Comparison of ENCODE assay signal across 8 cellular contexts in the genomic region with DNA sequence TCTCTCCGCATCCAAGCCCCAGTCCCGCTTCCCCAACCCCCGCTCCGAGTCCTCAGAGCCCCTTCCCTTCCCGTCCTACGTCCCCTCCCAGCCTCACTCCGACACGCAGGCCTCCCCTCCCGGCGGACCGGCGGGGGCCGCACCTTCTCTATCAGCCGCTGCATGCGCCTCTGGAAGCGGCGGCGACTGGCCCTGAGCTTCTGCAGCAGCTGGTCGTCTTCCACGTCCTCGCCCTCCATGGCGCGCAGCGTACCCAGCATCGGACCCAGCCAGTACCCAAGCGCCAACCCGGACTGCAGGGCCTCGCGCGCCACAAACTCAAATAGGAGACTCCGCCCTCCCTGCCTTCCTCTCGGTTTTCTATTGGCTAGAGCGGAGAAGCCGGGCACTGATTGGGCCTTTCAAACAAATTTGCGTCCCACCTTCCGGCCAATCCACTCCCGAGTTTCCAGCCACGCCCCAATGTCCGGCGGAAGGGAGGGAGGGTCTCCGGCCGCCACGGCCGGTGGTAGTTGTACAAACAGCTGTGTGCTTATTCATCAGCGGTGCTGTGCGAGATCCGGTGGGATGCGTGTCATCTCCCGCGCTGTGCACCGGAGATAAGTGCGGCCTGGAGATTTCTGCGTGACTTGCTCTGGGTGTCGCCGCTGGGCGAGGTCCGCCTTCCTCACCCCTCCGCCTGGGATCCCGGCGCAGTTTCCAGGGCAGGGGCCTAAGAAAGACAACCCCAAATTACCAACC. TPM values are rescaled to one million over a fixed set of nuclear protein-coding genes. Genes with fewer than 3 reads are reported as not detected.
DNase-seq lines count a peak whose midpoint lies in the region; ATAC-seq, FAIRE-seq and TF ChIP-seq lines count a peak whose summit lies in the region.

A gene with protein sequence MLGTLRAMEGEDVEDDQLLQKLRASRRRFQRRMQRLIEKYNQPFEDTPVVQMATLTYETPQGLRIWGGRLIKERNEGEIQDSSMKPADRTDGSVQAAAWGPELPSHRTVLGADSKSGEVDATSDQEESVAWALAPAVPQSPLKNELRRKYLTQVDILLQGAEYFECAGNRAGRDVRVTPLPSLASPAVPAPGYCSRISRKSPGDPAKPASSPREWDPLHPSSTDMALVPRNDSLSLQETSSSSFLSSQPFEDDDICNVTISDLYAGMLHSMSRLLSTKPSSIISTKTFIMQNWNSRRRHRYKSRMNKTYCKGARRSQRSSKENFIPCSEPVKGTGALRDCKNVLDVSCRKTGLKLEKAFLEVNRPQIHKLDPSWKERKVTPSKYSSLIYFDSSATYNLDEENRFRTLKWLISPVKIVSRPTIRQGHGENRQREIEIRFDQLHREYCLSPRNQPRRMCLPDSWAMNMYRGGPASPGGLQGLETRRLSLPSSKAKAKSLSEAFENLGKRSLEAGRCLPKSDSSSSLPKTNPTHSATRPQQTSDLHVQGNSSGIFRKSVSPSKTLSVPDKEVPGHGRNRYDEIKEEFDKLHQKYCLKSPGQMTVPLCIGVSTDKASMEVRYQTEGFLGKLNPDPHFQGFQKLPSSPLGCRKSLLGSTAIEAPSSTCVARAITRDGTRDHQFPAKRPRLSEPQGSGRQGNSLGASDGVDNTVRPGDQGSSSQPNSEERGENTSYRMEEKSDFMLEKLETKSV (minus strand): TSS at position 295 of the 741 bp plus-strand sequence. CDS start 35 bp downstream, at position 260.

- H3K36me3 ChIP-seq in H1 (ENCODE audit: control insufficient read depth in 2 of 4, insufficient read depth in 4 of 4, low read length in 3 of 4): peaks cover 18 to 37% (median 20%) of the 10 kb centered on the region in 4 experiments
- H3K36me3 ChIP-seq in mesendoderm (ENCODE audit: control insufficient read depth, insufficient read depth, low read length): peaks cover 16% of the 10 kb centered on the region

- peak; percentile 64 to 76 for TF ChIP-seq POLR2A in H1 (IDR thresholded peaks at IDR 0.05; ENCODE audit: control extremely low read depth in 1 of 2, low read depth in 2 of 2, low read length in 2 of 2)

- no peak for TF ChIP-seq EP300 in H1 (IDR thresholded peaks at IDR 0.05; ENCODE audit: borderline replicate concordance in 1 of 2, low read depth in 2 of 2, low read length in 2 of 2)

- POLR2A ChIA-PET in H1 (lab: Charles Lee; ENCODE audit: partially characterized antibody): interaction anchor here (1.0 to 1.7 kb wide), 5 partner anchors 10 to 62 kb away, joined by 3 to 6 read pairs (median 3); no protein-coding TSS in a partner anchor

- peak within 1 kb of the TSS; percentile 86 for H4K91ac ChIP-seq in H1 (replicated peaks; ENCODE audit: insufficient read length, low read length)

- peak within 1 kb of the TSS; percentile 67; the same call in 1 of the 2 replicates for H3K27ac ChIP-seq in H1 (ENCODE audit: low read depth, low read length)
- H3K27ac ChIP-seq in mesendoderm (ENCODE audit: low read depth, low read length): peak within 1 kb of the TSS; percentile 51

- peak within 1 kb of the TSS; percentile 92 to 99 (median 96) for H3K4me3 ChIP-seq in H1 (ENCODE audit: extremely low read depth in 1 of 4, insufficient read depth in 2 of 4, low read depth in 3 of 4, low read length in 4 of 4)
- peak within 1 kb of the TSS; percentile 64 for H3K4me3 ChIP-seq in mesendoderm (ENCODE audit: low read length)

- CTCF ChIA-PET in H1 (lab: Charles Lee; ENCODE audit: partially characterized antibody): interaction anchor here (0.7 to 1.6 kb wide), 4 partner anchors 11 to 450 kb away, joined by 3 read pairs; no protein-coding TSS in a partner anchor

- H4K8ac ChIP-seq in H1 (ENCODE audit: extremely low read depth, insufficient read depth, low read length) (peak within 1 kb of the TSS; percentile 54), mesendoderm (ENCODE audit: low read depth, low read length) (peak within 1 kb of the TSS; percentile 79)

- peak within 1 kb of the TSS; percentile 98 for H2BK5ac ChIP-seq in H1 (ENCODE audit: low read depth, low read length)
- peak within 1 kb of the TSS; percentile 87 for H2BK5ac ChIP-seq in mesendoderm (ENCODE audit: low read length)

- H3K4ac ChIP-seq in H1 (replicated peaks; ENCODE audit: insufficient read length, low read depth, low read length) (no peak within 1 kb of the TSS), mesendoderm (ENCODE audit: low read depth, low read length) (peak within 1 kb of the TSS; percentile 40)

- H2BK120ac ChIP-seq in H1 (replicated peaks; ENCODE audit: low read depth, low read length) (no peak within 1 kb of the TSS), mesendoderm (ENCODE audit: low read depth, low read length) (no peak within 1 kb of the TSS)

- TF ChIP-seq RAD21 in H1 (IDR thresholded peaks at IDR 0.05 in 1 of 2, conservative IDR thresholded peaks at IDR 0.05 in 1 of 2; ENCODE audit: low read depth in 2 of 2, low read length in 2 of 2): no peak

- H3K23ac ChIP-seq in H1 (ENCODE audit: insufficient read length) (no peak within 1 kb of the TSS), mesendoderm (ENCODE audit: low read length) (peak within 1 kb of the TSS; percentile 97)

- peak; percentile 39 for FAIRE-seq in H1 (lab: Jason Lieb, UNC)

- H3K9me3 ChIP-seq in H1 (ENCODE audit: insufficient read depth in 2 of 2, low read depth in 1 of 2, low read length in 1 of 2): no peaks in the 10 kb centered on the region

- no peak for TF ChIP-seq CTCF in H1 (IDR thresholded peaks at IDR 0.05; ENCODE audit: control extremely low read depth in 1 of 3, insufficient read depth in 1 of 3, low read depth in 1 of 3, low read length in 3 of 3)

- peak; percentile 94 for ATAC-seq in GM21367 (IDR thresholded peaks at IDR 0.05; ENCODE audit: unreplicated experiment)

- H2BK15ac ChIP-seq in H1 (ENCODE audit: low read length) (peak within 1 kb of the TSS; percentile 40; the same call in 1 of the 2 replicates), mesendoderm (replicated peaks; ENCODE audit: low read depth) (no peak within 1 kb of the TSS)

- H3K4me2 ChIP-seq in H1 (ENCODE audit: insufficient read depth in 1 of 2, low read depth in 2 of 2, low read length in 2 of 2): peak within 1 kb of the TSS; percentile 87 to 94
- peak within 1 kb of the TSS; percentile 73 for H3K4me2 ChIP-seq in mesendoderm (ENCODE audit: low read length)

- no peak within 1 kb of the TSS; the same call in 1 of the 2 replicates for H2BK12ac ChIP-seq in H1 (ENCODE audit: low read depth, low read length)

- no peak within 1 kb of the TSS for H3K14ac ChIP-seq in H1 (ENCODE audit: insufficient read length)

- H3K27me3 ChIP-seq in H1 (replicated peaks in 1 of 4; ENCODE audit: control insufficient read depth in 3 of 4, extremely low read depth in 1 of 4, insufficient read depth in 3 of 4, low read length in 3 of 4): no peaks in the 10 kb centered on the region; a peak in 1 of 7 replicates
- no peaks in the 10 kb centered on the region for H3K27me3 ChIP-seq in mesendoderm (ENCODE audit: insufficient read depth, low read length, poor library complexity)

- H3K79me1 ChIP-seq in H1 (ENCODE audit: low read depth, low read length) (peaks cover 3% of the 10 kb centered on the region; the same call in 1 of the 2 replicates), mesendoderm (ENCODE audit: low read length) (peaks cover 22% of the 10 kb centered on the region)

- H3K9ac ChIP-seq in H1 (replicated peaks in 1 of 4; ENCODE audit: extremely low read depth in 1 of 4, low read depth in 3 of 4, low read length in 3 of 4) (peak within 1 kb of the TSS; percentile 52 to 89 (median 72)), mesendoderm (ENCODE audit: low read length) (peak within 1 kb of the TSS; percentile 99)

- no peak within 1 kb of the TSS for H2AK5ac ChIP-seq in H1 (ENCODE audit: low read depth, low read length)
- H2AK5ac ChIP-seq in mesendoderm (ENCODE audit: low read length): no peak within 1 kb of the TSS

- H4K20me1 ChIP-seq in H1 (replicated peaks in 1 of 2; ENCODE audit: control insufficient read depth in 1 of 2, insufficient read depth in 2 of 2, low read length in 2 of 2): peaks cover 3 to 7% of the 10 kb centered on the region in 2 experiments

- no peak within 1 kb of the TSS for H2BK20ac ChIP-seq in H1 (ENCODE audit: low read length)

- peak within 1 kb of the TSS; percentile 95 for H3K18ac ChIP-seq in H1 (ENCODE audit: extremely low read depth, low read length)
- peak within 1 kb of the TSS; percentile 53 for H3K18ac ChIP-seq in mesendoderm (ENCODE audit: low read length)

- H2AFZ ChIP-seq in H1 (ENCODE audit: low read length): peak within 1 kb of the TSS; percentile 37; the same call in 1 of the 2 replicates

- H3K56ac ChIP-seq in H1 (replicated peaks; ENCODE audit: insufficient read length, low read depth, low read length) (peak within 1 kb of the TSS; percentile 88), mesendoderm (ENCODE audit: low read length) (peak within 1 kb of the TSS; percentile 99)

- peak within 1 kb of the TSS; percentile 91 for H4K5ac ChIP-seq in H1 (ENCODE audit: insufficient read length, low read depth, low read length)
- no peak within 1 kb of the TSS for H4K5ac ChIP-seq in mesendoderm (ENCODE audit: low read length)

- peak; percentile 86 for DNase-seq in COR-L47 (lab: John Stamatoyannopoulos, UW)
- peak; percentile 99 for DNase-seq in HT1080 (ENCODE audit: low read depth)
- DNase-seq in NOMO-1 (lab: John Stamatoyannopoulos, UW; ENCODE audit: unreplicated experiment in 2 of 2): peak; percentile 96 to 97
- DNase-seq in activated CD8-positive, alpha-beta memory T cell treated with anti-CD3 and anti-CD28 coated beads for 24 hours: peak; percentile 93
- peak; percentile 78 to 90 for DNase-seq in H1 (ENCODE audit: low read depth in 1 of 2, low spot score in 2 of 2)
- DNase-seq in mesendoderm: peak; percentile 98
- DNase-seq in stimulated activated CD8-positive, alpha-beta memory T cell treated with anti-CD3 and anti-CD28 coated beads, Interleukin-12 subunit alpha, Interleukin-12 subunit beta, amount 100 ng/mL, for 4 hours (ENCODE audit: low read depth): peak; percentile 71

- H3K23me2 ChIP-seq in H1 (ENCODE audit: low read depth, low read length): peaks cover 7% of the 10 kb centered on the region

- H3K79me2 ChIP-seq in H1 (ENCODE audit: control insufficient read depth in 1 of 2, insufficient read depth in 2 of 2, low read length in 2 of 2) (peaks cover 21 to 43% of the 10 kb centered on the region in 2 experiments), mesendoderm (ENCODE audit: control insufficient read depth, insufficient read depth, low read length) (peaks cover 36% of the 10 kb centered on the region)

- H3K4me1 ChIP-seq in H1 (replicated peaks in 1 of 4; ENCODE audit: control insufficient read depth in 3 of 4, insufficient read depth in 4 of 4, low read length in 3 of 4) (peaks cover 0 to 5% (median 2%) of the 10 kb centered on the region in 4 experiments; a peak in 4 of 7 replicates), mesendoderm (ENCODE audit: control insufficient read depth, low read depth, low read length) (peaks cover 4% of the 10 kb centered on the region)

- 3% methylated on average over 51 of the region's 60 CpGs; no CpG with 5 or more reads in 1 of the 2 experiments for WGBS in H1 (ENCODE audit: extremely low coverage in 1 of 2, insufficient coverage in 1 of 2, insufficient read length in 1 of 2, insufficient replicate concordance in 2 of 2, low coverage in 1 of 2, low lambda C conversion rate in 2 of 2, missing lambda C conversion rate in 1 of 2), 2 experiments
- no CpG with 5 or more reads among the region's 60 CpGs for WGBS in mesendoderm (ENCODE audit: extremely low coverage, insufficient coverage, low lambda C conversion rate)

RNA-seq across cellular contexts. Expression of the gene that starts here (rescaled TPM):
- total RNA-seq in HT1080 (2014; rRNA removed; shearing (Covaris generic)): 89.0 and 101 TPM in 2 replicates
- 63.6 and 70.3 TPM in 2 replicates for polyA plus RNA-seq in HT1080 (2015; cell fraction: cytosol; rRNA removed)
- 220 and 252 TPM in 2 replicates for polyA plus RNA-seq in HT1080 (2015; cell fraction: nucleus; rRNA removed)
- 56.6 and 60.5 TPM in 2 replicates for total RNA-seq in H1 (2021; fragmentation: NEBNext Ultra II Directional; extraction: Animal tissue kit (Norgen Biotek cat#: 25700))
- 39.3 and 49.3 TPM in 2 replicates for polyA plus RNA-seq in H1 (2011; rRNA removed)
- polyA plus RNA-seq in H1 (2011; cell fraction: cytosol; rRNA removed): 50.9 TPM
- polyA plus RNA-seq in H1 (2011; cell fraction: nucleus; rRNA removed): 97.3 TPM
- polyA plus RNA-seq in H1 (2012, experiment 1 of 2): 37.8 to 45.6 TPM (median 39.2 TPM) in 4 replicates
- polyA plus RNA-seq in H1 (2012, experiment 2 of 2): 9.4 TPM
- polyA plus RNA-seq in H1 (2013, experiment 1 of 2): 42.7 TPM
- polyA plus RNA-seq in H1 (2013, experiment 2 of 2): 40.0 TPM
- polyA minus RNA-seq in H1 (2011; rRNA and poly(A)+ RNA removed): 157 and 160 TPM in 2 replicates
- 51.7 TPM for polyA minus RNA-seq in H1 (2011; cell fraction: cytosol; rRNA and poly(A)+ RNA removed)
- 52.7 TPM for polyA minus RNA-seq in H1 (2011; cell fraction: nucleus; rRNA and poly(A)+ RNA removed)
- polyA plus RNA-seq in mesendoderm (2013, experiment 1 of 2): 38.8 TPM
- polyA plus RNA-seq in mesendoderm (2013, experiment 2 of 2): 39.4 TPM

Comparison
In these comparisons a context has a peak if more than half of its experiments do, and no peak if none do; other contexts are left out.
1. Peak in every context shown above with its lines: DNase-seq, ATAC-seq, H3K4me3 ChIP-seq and H3K27ac ChIP-seq.